1 cellular context compared by ENCODE assay signal in genomic region chr9:21995652-21996275, GRCh38.
TF ChIP-seq lines count a peak whose summit lies in the region.

No MANE protein-coding gene starts in this region.

TF ChIP-seq in H1, 55 proteins besides CTCF, POLR2A, EP300 and RAD21:
- TF ChIP-seq SUZ12 (IDR thresholded peaks at IDR 0.05; ENCODE audit: low read length) (peak; percentile 80), ATF2 (IDR thresholded peaks at IDR 0.05; ENCODE audit: low read length) (no peak), NANOG (IDR thresholded peaks at IDR 0.05; ENCODE audit: insufficient read depth, low read depth, low read length, poor library complexity, severe bottlenecking) (no peak), RNF2 (IDR thresholded peaks at IDR 0.05; ENCODE audit: borderline replicate concordance, low read depth, low read length, missing control alignments, poor library complexity, severe bottlenecking) (peak; percentile 82), EZH2 (IDR thresholded peaks at IDR 0.05; ENCODE audit: low read depth, low read length, severe bottlenecking) (peak; percentile 80), PHF8 (conservative IDR thresholded peaks at IDR 0.05; ENCODE audit: low read depth, low read length) (0 out of 2 replicates have a peak, but pooled peaks have one; percentile 17), HDAC6 (IDR thresholded peaks at IDR 0.05; ENCODE audit: low read depth, low read length) (no peak), ASH2L (IDR thresholded peaks at IDR 0.05; ENCODE audit: low read length) (peak; percentile 8)
- TF ChIP-seq, protein P1, sequence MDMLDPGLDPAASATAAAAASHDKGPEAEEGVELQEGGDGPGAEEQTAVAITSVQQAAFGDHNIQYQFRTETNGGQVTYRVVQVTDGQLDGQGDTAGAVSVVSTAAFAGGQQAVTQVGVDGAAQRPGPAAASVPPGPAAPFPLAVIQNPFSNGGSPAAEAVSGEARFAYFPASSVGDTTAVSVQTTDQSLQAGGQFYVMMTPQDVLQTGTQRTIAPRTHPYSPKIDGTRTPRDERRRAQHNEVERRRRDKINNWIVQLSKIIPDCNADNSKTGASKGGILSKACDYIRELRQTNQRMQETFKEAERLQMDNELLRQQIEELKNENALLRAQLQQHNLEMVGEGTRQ (IDR thresholded peaks at IDR 0.05; ENCODE audit: low read length) = no peak
